Comparison of ENCODE assay signal across 2 cellular contexts in the genomic region with DNA sequence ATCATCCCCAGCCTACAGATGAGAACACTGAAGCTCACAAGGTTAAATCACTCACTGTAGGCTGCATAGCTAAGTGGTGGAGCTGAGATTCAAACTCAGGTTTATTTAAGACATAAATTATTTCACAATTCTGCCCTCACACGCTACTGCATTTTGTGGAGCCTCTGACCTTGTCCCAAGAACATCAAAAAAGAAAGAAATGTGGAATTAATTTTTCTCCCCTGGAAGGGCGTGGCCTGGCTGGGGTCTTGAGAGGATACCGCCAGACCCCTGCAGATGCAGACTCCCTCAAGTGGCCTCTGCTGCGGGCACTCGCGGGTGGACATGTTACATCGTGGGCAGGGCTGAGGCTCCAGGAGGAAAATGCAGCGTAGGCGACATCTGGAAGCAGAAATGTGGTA.
TF ChIP-seq lines count a peak whose summit lies in the region.

No MANE protein-coding gene starts in this region.

TF ChIP-seq in A549, 52 proteins besides CTCF, POLR2A, EP300 and RAD21:
- TF ChIP-seq HOXB5 (CRISPR knock-in tag; IDR thresholded peaks at IDR 0.05) (0 out of 2 replicates have a peak, but pooled peaks have one; percentile 13), ESRRA (IDR thresholded peaks at IDR 0.05; ENCODE audit: borderline replicate concordance, low read length) (peak; percentile 37; the same call in 1 of the 2 replicates), CEBPB (IDR thresholded peaks at IDR 0.05) (0 out of 4 replicates have a peak, but pooled peaks of 1 of the 2 experiments have one; percentile 11), NFE2L2 (conservative IDR thresholded peaks at IDR 0.05; ENCODE audit: low read length) (no peak), EHMT2 (IDR thresholded peaks at IDR 0.05; ENCODE audit: low read depth) (no peak), HOXB13 (CRISPR knock-in tag; IDR thresholded peaks at IDR 0.05; ENCODE audit: low read depth) (no peak), MYC (IDR thresholded peaks at IDR 0.05; ENCODE audit: borderline replicate concordance, low read length) (no peak), ZSCAN20 (CRISPR knock-in tag; IDR thresholded peaks at IDR 0.05) (no peak)

TF ChIP-seq in endothelial cell of umbilical vein, 7 proteins besides CTCF, POLR2A, EP300 and RAD21:
- TF ChIP-seq GATA2 (IDR thresholded peaks at IDR 0.05; ENCODE audit: insufficient read depth, insufficient read length, low read depth, low read length) = no peak
- no peak for TF ChIP-seq JUN (IDR thresholded peaks at IDR 0.05; ENCODE audit: borderline replicate concordance, insufficient read depth, insufficient read length, low read depth)
- TF ChIP-seq EZH2 (IDR thresholded peaks at IDR 0.05; ENCODE audit: borderline replicate concordance, low read depth, low read length, severe bottlenecking) = no peak
- no peak for TF ChIP-seq FOS (IDR thresholded peaks at IDR 0.05; ENCODE audit: borderline replicate concordance, insufficient read depth, low read length)
- TF ChIP-seq MYC (IDR thresholded peaks at IDR 0.05; ENCODE audit: low read depth, low read length) = no peak
- TF ChIP-seq, protein P1, sequence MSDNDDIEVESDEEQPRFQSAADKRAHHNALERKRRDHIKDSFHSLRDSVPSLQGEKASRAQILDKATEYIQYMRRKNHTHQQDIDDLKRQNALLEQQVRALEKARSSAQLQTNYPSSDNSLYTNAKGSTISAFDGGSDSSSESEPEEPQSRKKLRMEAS (IDR thresholded peaks at IDR 0.05; ENCODE audit: insufficient read depth, insufficient read length) = no peak
- no peak for TF ChIP-seq POLR2AphosphoS5 (IDR thresholded peaks at IDR 0.05; ENCODE audit: insufficient read depth, low read depth, low read length)
